Comparison of ENCODE assay signal across 15 cellular contexts in genomic region chr19:4738734-4739133, GRCh38.
"Had no signal": no experiment of that assay in that cellular context is flagged by ENCODE, and none has a peak within 500 bp of the region (broad histone marks: within the 10 kb centered on the region; RNA-seq: fewer than 3 reads in every experiment).

No MANE protein-coding gene starts in this region.

- ATAC-seq: activated T-helper 17 cell treated with anti-CD3 and anti-CD28 coated beads, Interleukin-2, amount 50 U/mL, for 72 hours; effector memory CD8-positive, alpha-beta T cell; naive thymus-derived CD4-positive, alpha-beta T cell; sciatic nerve; stimulated activated naive CD8-positive, alpha-beta T cell treated with anti-CD3 and anti-CD28 coated beads, Interleukin-15, Interleukin-2, amounts not matched to agents 100 U/mL and 50 U/mL, for 24 hours had no signal

- H3K27ac ChIP-seq: adrenal gland, epithelial cell of prostate, suprapubic skin had no signal

- H3K4me3 ChIP-seq: adrenal gland, suprapubic skin had no signal

- H3K27me3 ChIP-seq: adrenal gland had no signal

- H3K36me3 ChIP-seq: adrenal gland, suprapubic skin had no signal

- H3K9me3 ChIP-seq: adrenal gland, suprapubic skin had no signal

- DNase-seq: activated CD4-positive, alpha-beta T cell treated with anti-CD3 and anti-CD28 coated beads, Interleukin-2, amount 10 ng/mL, durations not matched to agents 7 days and 5 days; activated CD4-positive, CD25-positive, alpha-beta regulatory T cell; activated naive CD4-positive, alpha-beta T cell treated with anti-CD3 and anti-CD28 coated beads, Interleukin-2, amount 50 U/mL, for 16 hours; activated T-cell treated with anti-CD3 and anti-CD28 coated beads for 4 hours; effector memory CD8-positive, alpha-beta T cell; hippocampal formation; naive thymus-derived CD4-positive, alpha-beta T cell; nucleus accumbens; stimulated activated CD4-positive, alpha-beta T cell treated with anti-CD3 and anti-CD28 coated beads, Interleukin-2, amount 100 ng/mL, for 24 hours; stimulated activated naive CD8-positive, alpha-beta T cell treated with anti-CD3 and anti-CD28 coated beads, Interleukin-15, Interleukin-2, amounts not matched to agents 100 U/mL and 50 U/mL, for 24 hours had no signal
